ENCODE assay signal across 9 cellular contexts in genomic region chr6:64479134-64479533, GRCh38.
"Had no signal": no experiment of that assay in that cellular context is flagged by ENCODE, and none has a peak within 500 bp of the region (broad histone marks: within the 10 kb centered on the region; RNA-seq: fewer than 3 reads in every experiment).

No MANE protein-coding gene starts in this region.

- H3K4me3 Mint-ChIP-seq: GM23338, H9, IgD-negative memory B cell had no signal

- H3K27me3 Mint-ChIP-seq: IgD-negative memory B cell had no signal

- H2AFZ ChIP-seq: GM23338 had no signal

- H3K4me1 Mint-ChIP-seq: GM23338, H9, IgD-negative memory B cell had no signal

- ATAC-seq: GM23338 had no signal

- DNase-seq: H9, HCEC 1CT, KBM-7 had no signal

- FAIRE-seq: H1, H54 had no signal

- H3K36me3 Mint-ChIP-seq: IgD-negative memory B cell had no signal

- H3K9me3 Mint-ChIP-seq: GM23338, H9 had no signal

- H3K4me3 ChIP-seq: GM23338 had no signal

- H3K4me2 ChIP-seq: GM23338, KMS-11 had no signal

- H3K9ac ChIP-seq: KMS-11 had no signal

- H3K27ac ChIP-seq: HL-60, KMS-11 had no signal

- H3K27ac Mint-ChIP-seq: GM23338, H9, IgD-negative memory B cell had no signal
